Comparison of ENCODE assay signal across 8 cellular contexts in the genomic region with DNA sequence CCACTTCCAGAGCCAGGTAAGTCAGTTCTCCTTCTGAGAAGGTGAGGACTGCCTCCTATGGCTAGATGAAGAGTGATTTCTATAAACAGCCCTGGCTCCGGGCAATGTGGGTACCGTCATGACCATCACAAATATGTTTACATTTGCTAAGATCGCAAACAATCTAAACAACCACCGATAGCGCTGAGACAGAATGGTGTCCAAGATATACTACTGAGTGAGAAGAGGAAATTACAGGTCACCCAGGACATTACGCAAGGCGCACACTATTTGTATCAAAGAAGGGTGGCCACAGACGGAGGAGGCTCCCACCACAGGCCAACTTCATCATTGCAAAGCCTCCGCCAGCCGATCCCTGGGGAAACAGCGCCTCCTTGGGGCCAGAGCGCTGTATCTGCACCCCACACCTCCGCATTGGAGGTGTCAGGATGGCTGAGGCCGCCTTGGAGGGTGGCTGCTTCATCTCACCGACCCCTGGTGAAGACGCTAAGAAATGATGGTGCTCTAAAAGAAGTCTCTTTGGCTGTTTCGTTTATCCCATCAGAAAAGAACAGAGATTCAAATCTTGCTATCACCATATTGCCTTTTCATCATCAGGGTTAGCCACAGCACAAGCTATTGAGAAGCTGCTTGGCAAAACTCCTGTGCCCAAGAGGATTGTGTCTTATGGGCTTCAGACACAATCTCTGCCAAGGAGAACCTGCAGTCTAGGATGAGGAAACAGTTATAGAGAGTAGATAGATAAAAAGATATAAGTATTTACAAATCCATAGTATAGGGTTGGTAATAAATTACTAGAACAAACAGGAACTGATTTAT. TPM values are rescaled to one million over a fixed set of nuclear protein-coding genes. Genes with fewer than 3 reads are reported as not detected.
DNase-seq lines count a peak whose midpoint lies in the region; ATAC-seq and TF ChIP-seq lines count a peak whose summit lies in the region.

No MANE protein-coding gene starts in this region.

- DNase-seq in ACHN (peak; percentile 19), GM19240 (ENCODE audit: insufficient read length, low spot score) (peak; percentile 25), OCI-LY7 (ENCODE audit: low spot score) (peak; percentile 53), glutamatergic neuron (peak; percentile 88), smooth muscle cell (lab: John Stamatoyannopoulos, UW; ENCODE audit: unreplicated experiment) (no peak), HPDE6-E6E7 (ENCODE audit: extremely low spot score) (no peak)
- DNase-seq in activated T-cell treated with anti-CD3 and anti-CD28 coated beads, Interleukin-2, amount 50 U/mL, for 1 hour, result peak; percentile 40

- H3K79me2 ChIP-seq in OCI-LY7 (ENCODE audit: insufficient read depth, low read depth, low read length) (no peaks in the 10 kb centered on the region), smooth muscle cell (ENCODE audit: low read depth) (no peaks in the 10 kb centered on the region)

- POLR2A ChIA-PET in OCI-LY7 (lab: Charles Lee), result no interaction called here

- H3K27ac ChIP-seq in OCI-LY7 (ENCODE audit: low read depth, low read length, poor library complexity, severe bottlenecking), result no peak overlapping the region
- H3K27ac ChIP-seq in smooth muscle cell (ENCODE audit: low read depth), result no peak overlapping the region

- no peak overlapping the region for H3K4me3 ChIP-seq in OCI-LY7 (ENCODE audit: low read depth, low read length, poor library complexity, severe bottlenecking)
- H3K4me3 ChIP-seq in smooth muscle cell, result no peak overlapping the region

- H3K4me1 ChIP-seq in OCI-LY7 (ENCODE audit: insufficient read depth, low read length, poor library complexity, severe bottlenecking), result peaks cover 4% of the 10 kb centered on the region
- H3K4me1 ChIP-seq in smooth muscle cell (ENCODE audit: low read depth), result no peaks in the 10 kb centered on the region

- no peaks in the 10 kb centered on the region for H3F3A ChIP-seq in smooth muscle cell (ENCODE audit: low read depth)

- 33% methylated on average over 17 of the region's 17 CpGs for WGBS in smooth muscle cell (ENCODE audit: low lambda C conversion rate)

- no peak overlapping the region for H3K9ac ChIP-seq in smooth muscle cell (ENCODE audit: low read depth)

- TF ChIP-seq CTCF in OCI-LY7 (conservative IDR thresholded peaks at IDR 0.05; ENCODE audit: low read length) (peak; percentile 83), glutamatergic neuron (IDR thresholded peaks at IDR 0.05; ENCODE audit: partially characterized antibody, unreplicated experiment) (peak; percentile 89), smooth muscle cell (IDR thresholded peaks at IDR 0.05; ENCODE audit: borderline replicate concordance, insufficient read depth, poor library complexity, severe bottlenecking) (peak; percentile 47)

- intact Hi-C loops in OCI-LY7 (cut with micrococcal nuclease; ENCODE audit: unreplicated experiment), result no loop called here

- no peak overlapping the region for H3K27ac Mint-ChIP-seq in glutamatergic neuron (ENCODE audit: unreplicated experiment)

- H3K27me3 ChIP-seq in smooth muscle cell (ENCODE audit: low read depth), result peaks cover 10% of the 10 kb centered on the region

- ATAC-seq in HG03342 (IDR thresholded peaks at IDR 0.05; ENCODE audit: unreplicated experiment), result no peak

- peaks cover 6% of the 10 kb centered on the region for H3K9me3 Mint-ChIP-seq in glutamatergic neuron (ENCODE audit: unreplicated experiment)

- no peaks in the 10 kb centered on the region for H4K20me1 ChIP-seq in OCI-LY7 (ENCODE audit: insufficient read depth, low read length)
- no peaks in the 10 kb centered on the region for H4K20me1 ChIP-seq in smooth muscle cell (ENCODE audit: low read depth)

- no peaks in the 10 kb centered on the region for H3K36me3 Mint-ChIP-seq in glutamatergic neuron (ENCODE audit: unreplicated experiment)

- CTCF ChIA-PET in OCI-LY7 (lab: Charles Lee; ENCODE audit: unreplicated experiment), result no interaction called here

- H3K9me3 ChIP-seq in OCI-LY7 (ENCODE audit: low read length) (no peaks in the 10 kb centered on the region), smooth muscle cell (replicated peaks; ENCODE audit: low read depth) (no peaks in the 10 kb centered on the region)

- H3K4me2 ChIP-seq in OCI-LY7 (ENCODE audit: low read length) (no peak overlapping the region), smooth muscle cell (no peak overlapping the region)

- no peak overlapping the region for H3K4me3 Mint-ChIP-seq in glutamatergic neuron (ENCODE audit: unreplicated experiment)

- H3K9me2 ChIP-seq in OCI-LY7 (ENCODE audit: insufficient read depth, low read length), result no peaks in the 10 kb centered on the region

- no peak overlapping the region for H2AFZ ChIP-seq in OCI-LY7 (ENCODE audit: low read length)
- H2AFZ ChIP-seq in smooth muscle cell (ENCODE audit: low read depth), result no peak overlapping the region

- no TSS peak for BruUV-seq in OCI-LY7 (replicated peaks; lab: Mats Ljungman, UMichigan)

- H3K27me3 Mint-ChIP-seq in glutamatergic neuron (ENCODE audit: unreplicated experiment), result no peaks in the 10 kb centered on the region

- in situ Hi-C loops in ACHN (cut with HindIII; ENCODE audit: low pct_ligation_motif_present, low pct_unique_long_range_greater_than_20kb, low sequenced_read_pairs), result no loop called here

- H3K4me1 Mint-ChIP-seq in glutamatergic neuron (ENCODE audit: low read depth, unreplicated experiment), result no peaks in the 10 kb centered on the region

- H3K36me3 ChIP-seq in OCI-LY7 (ENCODE audit: insufficient read depth, low read length) (no peaks in the 10 kb centered on the region), smooth muscle cell (ENCODE audit: low read depth) (no peaks in the 10 kb centered on the region)

RNA-seq across cellular contexts. Expression of a gene that starts 12.3 kb away (rescaled TPM):
- total RNA-seq in OCI-LY7 (2014; rRNA removed; shearing (Covaris generic)), result 9.2 and 15.9 TPM in 2 replicates
- total RNA-seq in OCI-LY7 (2022) (7.9 and 10.2 TPM in 2 replicates), glutamatergic neuron (ENCODE audit: unreplicated experiment) (55.7 TPM), smooth muscle cell (0.22 and 1.4 TPM in 2 replicates)
- polyA plus RNA-seq in smooth muscle cell, result 0.97 and 2.8 TPM in 2 replicates

RNA-seq across cellular contexts. Expression of a gene that starts 26.1 kb away (rescaled TPM):
- not detected in 2 replicates for total RNA-seq in OCI-LY7 (2014; rRNA removed; shearing (Covaris generic))
- total RNA-seq in OCI-LY7 (2022) (not detected in 2 replicates), glutamatergic neuron (ENCODE audit: unreplicated experiment) (not detected), smooth muscle cell (not detected in 2 replicates)
- not detected in 2 replicates for polyA plus RNA-seq in smooth muscle cell

RNA-seq across cellular contexts. Expression of a gene that starts 55.0 kb away (rescaled TPM):
- total RNA-seq in OCI-LY7 (2014; rRNA removed; shearing (Covaris generic)), result not detected in 2 replicates
- total RNA-seq in OCI-LY7 (2022) (not detected in 2 replicates), glutamatergic neuron (ENCODE audit: unreplicated experiment) (not detected), smooth muscle cell (not detected in 2 replicates)
- polyA plus RNA-seq in smooth muscle cell, result not detected in 2 replicates

Comparison
In these comparisons a context has a peak if more than half of its experiments do, and no peak if none do; other contexts are left out.
1. DNase-seq: peak in ACHN (single experiment), GM19240 (single experiment), OCI-LY7 (single experiment), activated T-cell treated with anti-CD3 and anti-CD28 coated beads, Interleukin-2, amount 50 U/mL, for 1 hour (single experiment) and glutamatergic neuron (single experiment); none in smooth muscle cell (single experiment) and HPDE6-E6E7 (single experiment).
2. Peak in every context shown above with its lines, with median percentiles within 50 percentile points of each other: CTCF ChIP-seq.